12 cellular contexts compared by ENCODE assay signal in genomic region chr5:56094579-56095361, GRCh38.
A peak's percentile ranks its signal among the peaks of the same experiment; 100 is the strongest.
DNase-seq lines count a peak whose midpoint lies in the region; ATAC-seq and TF ChIP-seq lines count a peak whose summit lies in the region.
"Had no signal": no experiment of that assay in that cellular context is flagged by ENCODE, and none has a peak within 500 bp of the region (broad histone marks: within the 10 kb centered on the region; RNA-seq: fewer than 3 reads in every experiment).

No MANE protein-coding gene starts in this region.

- DNase-seq in activated CD4-positive, alpha-beta T cell treated with anti-CD3 and anti-CD28 coated beads, Interleukin-2, amount 50 U/mL, for 48 hours = peak; percentile 79 to 85
- peak; percentile 62 to 64 for DNase-seq in stimulated activated CD4-positive, alpha-beta T cell treated with anti-CD3 and anti-CD28 coated beads, Interleukin-1b, Interleukin-23, amount 100 ng/mL, for 4 hours (ENCODE audit: low read depth in 2 of 2)
- no peak for DNase-seq in NCI-H128 (lab: John Stamatoyannopoulos, UW; ENCODE audit: unreplicated experiment)
- no peak for DNase-seq in brain microvascular endothelial cell
- no peak for DNase-seq in DMS 273 (lab: John Stamatoyannopoulos, UW; ENCODE audit: unreplicated experiment)
- no peak for DNase-seq in NCI-H2081 (lab: John Stamatoyannopoulos, UW)

- no peak overlapping the region for H3K27ac ChIP-seq in brain microvascular endothelial cell
- H3K27ac ChIP-seq: BLaER1, KMS-11, thoracic aorta had no signal

- no peaks in the 10 kb centered on the region for H3K27me3 ChIP-seq in brain microvascular endothelial cell (replicated peaks)
- H3K27me3 ChIP-seq: BLaER1 had no signal

- ATAC-seq in GM18517 (IDR thresholded peaks at IDR 0.05; ENCODE audit: unreplicated experiment) (peak; percentile 36), HG03025 (IDR thresholded peaks at IDR 0.05; ENCODE audit: low FRiP score, unreplicated experiment) (peak; percentile 36)
- ATAC-seq: Panc1 had no signal

- TF ChIP-seq CTCF in brain microvascular endothelial cell (IDR thresholded peaks at IDR 0.05; ENCODE audit: low read depth, low read length, missing control alignments) = no peak

- in situ Hi-C loops in brain microvascular endothelial cell (cut with HindIII; ENCODE audit: low pct_ligation_motif_present, low sequenced_read_pairs) = no loop called here

- H3K4me3 ChIP-seq in brain microvascular endothelial cell (ENCODE audit: low read depth, low read length) = no peak overlapping the region
- H3K4me3 ChIP-seq: BLaER1, thoracic aorta had no signal

- no peaks in the 10 kb centered on the region for H3K36me3 ChIP-seq in brain microvascular endothelial cell (replicated peaks)
- H3K36me3 ChIP-seq: BLaER1, thoracic aorta had no signal

Comparison
In these comparisons a context has a peak if more than half of its experiments do, and no peak if none do; other contexts are left out.
1. DNase-seq: peak in activated CD4-positive, alpha-beta T cell treated with anti-CD3 and anti-CD28 coated beads, Interleukin-2, amount 50 U/mL, for 48 hours (2 of 2) and stimulated activated CD4-positive, alpha-beta T cell treated with anti-CD3 and anti-CD28 coated beads, Interleukin-1b, Interleukin-23, amount 100 ng/mL, for 4 hours (2 of 2); none in NCI-H128 (single experiment), brain microvascular endothelial cell (single experiment), DMS 273 (single experiment) and NCI-H2081 (0 of 2).